In the genomic region with DNA sequence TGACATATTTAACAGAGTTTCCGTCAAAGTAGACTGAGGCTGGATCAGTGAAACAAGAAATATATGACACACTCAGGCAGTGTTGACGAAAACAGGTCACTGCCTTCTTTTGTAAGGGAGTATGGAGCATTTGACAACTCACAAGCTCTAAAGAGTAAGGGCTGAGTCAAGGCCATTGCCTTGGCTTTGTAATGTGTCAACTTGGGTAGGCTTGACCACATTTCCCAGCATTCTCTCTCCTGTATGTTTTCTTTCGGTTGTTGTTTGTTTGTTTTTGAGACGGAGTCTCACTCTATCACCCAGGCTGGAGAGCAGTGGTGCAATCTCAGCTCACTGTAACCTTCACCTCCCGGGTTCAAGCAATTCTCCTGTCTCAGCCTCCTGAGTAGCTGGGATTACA, we compare ENCODE assay signal across 6 cellular contexts.
"Had no signal": no experiment of that assay in that cellular context is flagged by ENCODE, and none has a peak within 500 bp of the region (broad histone marks: within the 10 kb centered on the region; RNA-seq: fewer than 3 reads in every experiment).

No MANE protein-coding gene starts in this region.

- H3K9me3 Mint-ChIP-seq: GM23338, H9, IgD-negative memory B cell had no signal

- H3K27ac Mint-ChIP-seq: GM23338, H9, IgD-negative memory B cell had no signal

- H2AFZ ChIP-seq: GM23338 had no signal

- H3K27ac ChIP-seq: KMS-11 had no signal

- FAIRE-seq: H54, HTR-8/SVneo had no signal

- H3K36me3 Mint-ChIP-seq: IgD-negative memory B cell had no signal

- H3K4me3 Mint-ChIP-seq: GM23338, H9, IgD-negative memory B cell had no signal

- H3K4me1 Mint-ChIP-seq: GM23338, IgD-negative memory B cell had no signal

- H3K9ac ChIP-seq: KMS-11 had no signal

- H3K4me2 ChIP-seq: GM23338, KMS-11 had no signal

- H3K4me3 ChIP-seq: GM23338 had no signal
